Comparison of ENCODE assay signal across 22 cellular contexts in genomic region chr13:34749046-34749445, GRCh38.
DNase-seq lines count a peak whose midpoint lies in the region; ATAC-seq and TF ChIP-seq lines count a peak whose summit lies in the region.
"Had no signal": no experiment of that assay in that cellular context is flagged by ENCODE, and none has a peak within 500 bp of the region (broad histone marks: within the 10 kb centered on the region; RNA-seq: fewer than 3 reads in every experiment).

No MANE protein-coding gene starts in this region.

- no peak for TF ChIP-seq CTCF in left ventricle myocardium inferior (IDR thresholded peaks at IDR 0.05; ENCODE audit: borderline replicate concordance)
- TF ChIP-seq CTCF in WTC11 (IDR thresholded peaks at IDR 0.05), result no peak
- TF ChIP-seq CTCF in coronary artery (IDR thresholded peaks at IDR 0.05), result no peak
- TF ChIP-seq CTCF in adrenal gland (IDR thresholded peaks at IDR 0.05), result no peak

- H3K4me1 ChIP-seq in left ventricle myocardium inferior, result peaks cover 37% of the 10 kb centered on the region
- peaks cover 4% of the 10 kb centered on the region for H3K4me1 ChIP-seq in mesodermal cell (ENCODE audit: control insufficient read depth, insufficient read depth, low read length, poor library complexity, severe bottlenecking)
- H3K4me1 ChIP-seq in adrenal gland (replicated peaks in 1 of 2), result peaks cover 0 to 6% of the 10 kb centered on the region in 2 donors

- peaks cover 3% of the 10 kb centered on the region; the same call in 1 of the 2 replicates for H3K9me3 Mint-ChIP-seq in WTC11

- intact Hi-C loops in left ventricle myocardium inferior (cut with micrococcal nuclease), result no loop called here
- intact Hi-C loops in left ventricle myocardium superior (cut with micrococcal nuclease), result no loop called here
- intact Hi-C loops in adrenal gland (cut with DNase I), result no loop called here

- H3K4me1 Mint-ChIP-seq in WTC11, result peaks cover 39% of the 10 kb centered on the region
- H3K4me1 Mint-ChIP-seq: activated CD8-positive, alpha-beta memory T cell treated with anti-CD3 and anti-CD28 coated beads, Interleukin-2, amount 10 ng/mL, durations not matched to agents 7 days and 5 days; central memory CD8-positive, alpha-beta T cell had no signal

- WGBS in mesodermal cell (ENCODE audit: insufficient coverage in 2 of 2), 2 experiments, result 85 to 88% methylated on average over 5 of the region's 8 CpGs
- WGBS in adrenal gland, 4 donors, result 88 to 95% (median 92%) methylated on average over 8 of the region's 8 CpGs

- H3K9me3 ChIP-seq in left ventricle myocardium inferior (replicated peaks) (peaks cover 22% of the 10 kb centered on the region), mesodermal cell (ENCODE audit: control insufficient read depth, low read length) (no peaks in the 10 kb centered on the region), adrenal gland (replicated peaks in 1 of 3) (no peaks in the 10 kb centered on the region)
- H3K9me3 ChIP-seq: MG63, ovary had no signal

- H3K4me3 Mint-ChIP-seq in WTC11, result peak overlapping the region; percentile 10; the same call in 1 of the 2 replicates
- H3K4me3 Mint-ChIP-seq: activated CD8-positive, alpha-beta memory T cell treated with anti-CD3 and anti-CD28 coated beads, Interleukin-2, amount 10 ng/mL, durations not matched to agents 7 days and 5 days; central memory CD8-positive, alpha-beta T cell; natural killer cell treated with Interleukin-12 subunit alpha and Interleukin-12 subunit beta and Interleukin-15 and Interleukin-18, amount 100 ng/mL, for 72 hours had no signal

- POLR2A ChIA-PET in WTC11 (lab: Charles Lee), result no interaction called here

- DNase-seq in left ventricle myocardium inferior (no peak), left ventricle myocardium superior (no peak), WTC11 (ENCODE audit: low spot score) (no peak), coronary artery (ENCODE audit: low spot score) (no peak), iPS-NIHi7 (ENCODE audit: extremely low spot score) (no peak), adrenal gland (no peak)
- DNase-seq: activated CD4-positive, alpha-beta T cell treated with anti-CD3 and anti-CD28 coated beads for 4 hours; activated CD8-positive, alpha-beta memory T cell treated with anti-CD3 and anti-CD28 coated beads, Interleukin-2, amount 10 ng/mL, durations not matched to agents 7 days and 5 days; activated naive CD4-positive, alpha-beta T cell treated with anti-CD3 and anti-CD28 coated beads, Interleukin-2, amount 50 U/mL, for 16 hours; aorta; C1 segment of cervical spinal cord; MG63; NCI-H146; NCI-H2171 treated with DMSO at 0.1 percent for 48 hours; NCI-H82; OCI-M1; ovary; right cardiac atrium had no signal

- CTCF ChIA-PET in WTC11 (lab: Charles Lee), result no interaction called here

- no peak for TF ChIP-seq POLR2A in adrenal gland (IDR thresholded peaks at IDR 0.05)

- H3K36me3 ChIP-seq in left ventricle myocardium inferior (no peaks in the 10 kb centered on the region), mesodermal cell (ENCODE audit: control insufficient read depth, insufficient read depth, low read length) (no peaks in the 10 kb centered on the region), adrenal gland (replicated peaks in 1 of 2) (no peaks in the 10 kb centered on the region)
- H3K36me3 ChIP-seq: MG63, ovary had no signal

- H3K27me3 ChIP-seq in left ventricle myocardium inferior (ENCODE audit: low read depth) (no peaks in the 10 kb centered on the region), adrenal gland (no peaks in the 10 kb centered on the region)
- H3K27me3 ChIP-seq: MG63, ovary had no signal

- H3K36me3 Mint-ChIP-seq in WTC11, result no peaks in the 10 kb centered on the region
- H3K36me3 Mint-ChIP-seq: activated CD8-positive, alpha-beta memory T cell treated with anti-CD3 and anti-CD28 coated beads, Interleukin-2, amount 10 ng/mL, durations not matched to agents 7 days and 5 days; natural killer cell treated with Interleukin-12 subunit alpha and Interleukin-12 subunit beta and Interleukin-15 and Interleukin-18, amount 100 ng/mL, for 72 hours had no signal

- no peaks in the 10 kb centered on the region for H3K27me3 Mint-ChIP-seq in WTC11 (ENCODE audit: low read depth)
- H3K27me3 Mint-ChIP-seq: activated CD8-positive, alpha-beta memory T cell treated with anti-CD3 and anti-CD28 coated beads, Interleukin-2, amount 10 ng/mL, durations not matched to agents 7 days and 5 days; central memory CD8-positive, alpha-beta T cell; natural killer cell treated with Interleukin-12 subunit alpha and Interleukin-12 subunit beta and Interleukin-15 and Interleukin-18, amount 100 ng/mL, for 72 hours had no signal

- H3K27ac Mint-ChIP-seq in WTC11, result no peak overlapping the region
- H3K27ac Mint-ChIP-seq: activated CD8-positive, alpha-beta memory T cell treated with anti-CD3 and anti-CD28 coated beads, Interleukin-2, amount 10 ng/mL, durations not matched to agents 7 days and 5 days; natural killer cell treated with Interleukin-12 subunit alpha and Interleukin-12 subunit beta and Interleukin-15 and Interleukin-18, amount 100 ng/mL, for 72 hours had no signal

- H3K27ac ChIP-seq in left ventricle myocardium inferior (replicated peaks) (peak overlapping the region; percentile 87), mesodermal cell (ENCODE audit: low read depth, low read length, severe bottlenecking) (peak overlapping the region; percentile 41), coronary artery (peak overlapping the region in 1 of 2 donors; percentile 72), adrenal gland (peak overlapping the region in 1 of 5 donors; percentile 32)

- no peak overlapping the region for H3K4me3 ChIP-seq in left ventricle myocardium inferior
- H3K4me3 ChIP-seq in mesodermal cell (ENCODE audit: extremely low read depth, insufficient read depth, low read length, poor library complexity, severe bottlenecking), result no peak overlapping the region
- no peak overlapping the region for H3K4me3 ChIP-seq in coronary artery
- H3K4me3 ChIP-seq in adrenal gland, result no peak overlapping the region
- H3K4me3 ChIP-seq: MG63, ovary had no signal

- ATAC-seq in left ventricle myocardium superior (no peak), WTC11 (peak; percentile 18; the same call in 1 of the 2 replicates), HG03196 (IDR thresholded peaks at IDR 0.05; ENCODE audit: unreplicated experiment) (no peak)
- ATAC-seq: activated CD8-positive, alpha-beta memory T cell treated with anti-CD3 and anti-CD28 coated beads, Interleukin-2, amount 10 ng/mL, durations not matched to agents 7 days and 5 days; natural killer cell treated with Interleukin-12 subunit alpha and Interleukin-12 subunit beta and Interleukin-15 and Interleukin-18, amount 100 ng/mL, for 72 hours had no signal

TF ChIP-seq in WTC11, 78 proteins besides CTCF, POLR2A, EP300 and RAD21 (continues in another document):
- TF ChIP-seq, protein P1, sequence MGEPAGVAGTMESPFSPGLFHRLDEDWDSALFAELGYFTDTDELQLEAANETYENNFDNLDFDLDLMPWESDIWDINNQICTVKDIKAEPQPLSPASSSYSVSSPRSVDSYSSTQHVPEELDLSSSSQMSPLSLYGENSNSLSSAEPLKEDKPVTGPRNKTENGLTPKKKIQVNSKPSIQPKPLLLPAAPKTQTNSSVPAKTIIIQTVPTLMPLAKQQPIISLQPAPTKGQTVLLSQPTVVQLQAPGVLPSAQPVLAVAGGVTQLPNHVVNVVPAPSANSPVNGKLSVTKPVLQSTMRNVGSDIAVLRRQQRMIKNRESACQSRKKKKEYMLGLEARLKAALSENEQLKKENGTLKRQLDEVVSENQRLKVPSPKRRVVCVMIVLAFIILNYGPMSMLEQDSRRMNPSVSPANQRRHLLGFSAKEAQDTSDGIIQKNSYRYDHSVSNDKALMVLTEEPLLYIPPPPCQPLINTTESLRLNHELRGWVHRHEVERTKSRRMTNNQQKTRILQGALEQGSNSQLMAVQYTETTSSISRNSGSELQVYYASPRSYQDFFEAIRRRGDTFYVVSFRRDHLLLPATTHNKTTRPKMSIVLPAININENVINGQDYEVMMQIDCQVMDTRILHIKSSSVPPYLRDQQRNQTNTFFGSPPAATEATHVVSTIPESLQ (CRISPR knock-in tag; IDR thresholded peaks at IDR 0.05), result no peak
- TF ChIP-seq, protein P2, sequence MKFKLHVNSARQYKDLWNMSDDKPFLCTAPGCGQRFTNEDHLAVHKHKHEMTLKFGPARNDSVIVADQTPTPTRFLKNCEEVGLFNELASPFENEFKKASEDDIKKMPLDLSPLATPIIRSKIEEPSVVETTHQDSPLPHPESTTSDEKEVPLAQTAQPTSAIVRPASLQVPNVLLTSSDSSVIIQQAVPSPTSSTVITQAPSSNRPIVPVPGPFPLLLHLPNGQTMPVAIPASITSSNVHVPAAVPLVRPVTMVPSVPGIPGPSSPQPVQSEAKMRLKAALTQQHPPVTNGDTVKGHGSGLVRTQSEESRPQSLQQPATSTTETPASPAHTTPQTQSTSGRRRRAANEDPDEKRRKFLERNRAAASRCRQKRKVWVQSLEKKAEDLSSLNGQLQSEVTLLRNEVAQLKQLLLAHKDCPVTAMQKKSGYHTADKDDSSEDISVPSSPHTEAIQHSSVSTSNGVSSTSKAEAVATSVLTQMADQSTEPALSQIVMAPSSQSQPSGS (CRISPR knock-in tag; IDR thresholded peaks at IDR 0.05; ENCODE audit: borderline replicate concordance, low read depth), result no peak
- TF ChIP-seq IRF2 (CRISPR knock-in tag; IDR thresholded peaks at IDR 0.05; ENCODE audit: borderline replicate concordance, low read depth) (no peak), GTF2I (CRISPR knock-in tag; conservative IDR thresholded peaks at IDR 0.05) (no peak), NFE2L1 (CRISPR knock-in tag; IDR thresholded peaks at IDR 0.05) (no peak), NR2C2 (CRISPR knock-in tag; IDR thresholded peaks at IDR 0.05) (no peak)
